Comparison of ENCODE assay signal across 1 cellular context in the genomic region with DNA sequence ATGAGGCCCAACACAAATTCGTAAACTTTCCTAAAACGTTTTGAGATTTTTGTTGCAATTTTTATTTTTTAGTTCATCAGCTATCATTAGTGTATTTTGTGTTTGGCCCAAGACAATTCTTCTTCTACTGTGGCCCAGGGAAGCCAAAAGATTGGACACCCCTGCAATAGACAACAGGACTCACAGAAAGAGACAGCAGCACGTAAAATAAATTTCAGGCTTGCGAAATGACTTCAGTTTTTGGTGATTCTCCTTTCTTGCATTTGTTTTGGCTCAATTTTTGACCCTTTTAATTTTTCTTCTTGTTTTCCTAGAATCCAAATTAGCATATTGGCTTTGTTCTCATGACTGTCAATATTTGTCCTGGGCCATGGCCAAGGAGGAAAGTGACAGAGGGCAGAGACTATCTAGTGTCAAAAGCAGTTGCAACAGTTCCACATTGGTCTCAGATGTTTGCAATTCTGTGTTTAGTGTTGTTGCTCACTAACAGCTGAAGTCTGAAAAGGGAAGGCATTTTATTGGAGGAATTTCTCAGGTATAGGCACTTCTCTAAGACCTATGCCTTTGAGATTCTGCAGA.
TF ChIP-seq lines count a peak whose summit lies in the region.

No MANE protein-coding gene starts in this region.

TF ChIP-seq in HepG2, 621 proteins besides CTCF, POLR2A, EP300 and RAD21 (continued from another document and continues in another):
- TF ChIP-seq, protein P1, sequence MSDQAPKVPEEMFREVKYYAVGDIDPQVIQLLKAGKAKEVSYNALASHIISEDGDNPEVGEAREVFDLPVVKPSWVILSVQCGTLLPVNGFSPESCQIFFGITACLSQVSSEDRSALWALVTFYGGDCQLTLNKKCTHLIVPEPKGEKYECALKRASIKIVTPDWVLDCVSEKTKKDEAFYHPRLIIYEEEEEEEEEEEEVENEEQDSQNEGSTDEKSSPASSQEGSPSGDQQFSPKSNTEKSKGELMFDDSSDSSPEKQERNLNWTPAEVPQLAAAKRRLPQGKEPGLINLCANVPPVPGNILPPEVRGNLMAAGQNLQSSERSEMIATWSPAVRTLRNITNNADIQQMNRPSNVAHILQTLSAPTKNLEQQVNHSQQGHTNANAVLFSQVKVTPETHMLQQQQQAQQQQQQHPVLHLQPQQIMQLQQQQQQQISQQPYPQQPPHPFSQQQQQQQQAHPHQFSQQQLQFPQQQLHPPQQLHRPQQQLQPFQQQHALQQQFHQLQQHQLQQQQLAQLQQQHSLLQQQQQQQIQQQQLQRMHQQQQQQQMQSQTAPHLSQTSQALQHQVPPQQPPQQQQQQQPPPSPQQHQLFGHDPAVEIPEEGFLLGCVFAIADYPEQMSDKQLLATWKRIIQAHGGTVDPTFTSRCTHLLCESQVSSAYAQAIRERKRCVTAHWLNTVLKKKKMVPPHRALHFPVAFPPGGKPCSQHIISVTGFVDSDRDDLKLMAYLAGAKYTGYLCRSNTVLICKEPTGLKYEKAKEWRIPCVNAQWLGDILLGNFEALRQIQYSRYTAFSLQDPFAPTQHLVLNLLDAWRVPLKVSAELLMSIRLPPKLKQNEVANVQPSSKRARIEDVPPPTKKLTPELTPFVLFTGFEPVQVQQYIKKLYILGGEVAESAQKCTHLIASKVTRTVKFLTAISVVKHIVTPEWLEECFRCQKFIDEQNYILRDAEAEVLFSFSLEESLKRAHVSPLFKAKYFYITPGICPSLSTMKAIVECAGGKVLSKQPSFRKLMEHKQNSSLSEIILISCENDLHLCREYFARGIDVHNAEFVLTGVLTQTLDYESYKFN (CRISPR knock-in tag; conservative IDR thresholded peaks at IDR 0.05): peak; percentile 63
- TF ChIP-seq, protein P2, sequence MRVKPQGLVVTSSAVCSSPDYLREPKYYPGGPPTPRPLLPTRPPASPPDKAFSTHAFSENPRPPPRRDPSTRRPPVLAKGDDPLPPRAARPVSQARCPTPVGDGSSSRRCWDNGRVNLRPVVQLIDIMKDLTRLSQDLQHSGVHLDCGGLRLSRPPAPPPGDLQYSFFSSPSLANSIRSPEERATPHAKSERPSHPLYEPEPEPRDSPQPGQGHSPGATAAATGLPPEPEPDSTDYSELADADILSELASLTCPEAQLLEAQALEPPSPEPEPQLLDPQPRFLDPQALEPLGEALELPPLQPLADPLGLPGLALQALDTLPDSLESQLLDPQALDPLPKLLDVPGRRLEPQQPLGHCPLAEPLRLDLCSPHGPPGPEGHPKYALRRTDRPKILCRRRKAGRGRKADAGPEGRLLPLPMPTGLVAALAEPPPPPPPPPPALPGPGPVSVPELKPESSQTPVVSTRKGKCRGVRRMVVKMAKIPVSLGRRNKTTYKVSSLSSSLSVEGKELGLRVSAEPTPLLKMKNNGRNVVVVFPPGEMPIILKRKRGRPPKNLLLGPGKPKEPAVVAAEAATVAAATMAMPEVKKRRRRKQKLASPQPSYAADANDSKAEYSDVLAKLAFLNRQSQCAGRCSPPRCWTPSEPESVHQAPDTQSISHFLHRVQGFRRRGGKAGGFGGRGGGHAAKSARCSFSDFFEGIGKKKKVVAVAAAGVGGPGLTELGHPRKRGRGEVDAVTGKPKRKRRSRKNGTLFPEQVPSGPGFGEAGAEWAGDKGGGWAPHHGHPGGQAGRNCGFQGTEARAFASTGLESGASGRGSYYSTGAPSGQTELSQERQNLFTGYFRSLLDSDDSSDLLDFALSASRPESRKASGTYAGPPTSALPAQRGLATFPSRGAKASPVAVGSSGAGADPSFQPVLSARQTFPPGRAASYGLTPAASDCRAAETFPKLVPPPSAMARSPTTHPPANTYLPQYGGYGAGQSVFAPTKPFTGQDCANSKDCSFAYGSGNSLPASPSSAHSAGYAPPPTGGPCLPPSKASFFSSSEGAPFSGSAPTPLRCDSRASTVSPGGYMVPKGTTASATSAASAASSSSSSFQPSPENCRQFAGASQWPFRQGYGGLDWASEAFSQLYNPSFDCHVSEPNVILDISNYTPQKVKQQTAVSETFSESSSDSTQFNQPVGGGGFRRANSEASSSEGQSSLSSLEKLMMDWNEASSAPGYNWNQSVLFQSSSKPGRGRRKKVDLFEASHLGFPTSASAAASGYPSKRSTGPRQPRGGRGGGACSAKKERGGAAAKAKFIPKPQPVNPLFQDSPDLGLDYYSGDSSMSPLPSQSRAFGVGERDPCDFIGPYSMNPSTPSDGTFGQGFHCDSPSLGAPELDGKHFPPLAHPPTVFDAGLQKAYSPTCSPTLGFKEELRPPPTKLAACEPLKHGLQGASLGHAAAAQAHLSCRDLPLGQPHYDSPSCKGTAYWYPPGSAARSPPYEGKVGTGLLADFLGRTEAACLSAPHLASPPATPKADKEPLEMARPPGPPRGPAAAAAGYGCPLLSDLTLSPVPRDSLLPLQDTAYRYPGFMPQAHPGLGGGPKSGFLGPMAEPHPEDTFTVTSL (CRISPR knock-in tag; IDR thresholded peaks at IDR 0.05; ENCODE audit: borderline replicate concordance): peak; percentile 48; the same call in 1 of the 2 replicates
- TF ChIP-seq MAF1 (CRISPR knock-in tag; IDR thresholded peaks at IDR 0.05; ENCODE audit: borderline replicate concordance) (no peak), ZNF569 (CRISPR knock-in tag; IDR thresholded peaks at IDR 0.05; ENCODE audit: borderline replicate concordance) (no peak), U2AF1 (optimal IDR thresholded peaks at IDR 0.05; ENCODE audit: low read depth, low read length) (no peak), ZSCAN22 (CRISPR knock-in tag; IDR thresholded peaks at IDR 0.05) (no peak), RXRB (CRISPR knock-in tag; IDR thresholded peaks at IDR 0.05; ENCODE audit: borderline replicate concordance) (0 out of 2 replicates have a peak, but pooled peaks have one; percentile 28), SP5 (CRISPR knock-in tag; IDR thresholded peaks at IDR 0.05; ENCODE audit: borderline replicate concordance, low read depth) (no peak), NR2F2 (IDR thresholded peaks at IDR 0.05; ENCODE audit: borderline replicate concordance, low read depth) (peak; percentile 72), ZFX (CRISPR knock-in tag; IDR thresholded peaks at IDR 0.05; ENCODE audit: low read depth) (no peak), ZNF644 (CRISPR knock-in tag; IDR thresholded peaks at IDR 0.05; ENCODE audit: low read depth) (no peak), ZNF674 (CRISPR knock-in tag; IDR thresholded peaks at IDR 0.05; ENCODE audit: low read depth) (no peak), LCORL (IDR thresholded peaks at IDR 0.05) (no peak), LCORL (CRISPR knock-in tag; IDR thresholded peaks at IDR 0.05) (peak; percentile 52), GZF1 (CRISPR knock-in tag; IDR thresholded peaks at IDR 0.05) (no peak), U2AF2 (IDR thresholded peaks at IDR 0.05; ENCODE audit: low read depth, low read length) (no peak), RORA (CRISPR knock-in tag; IDR thresholded peaks at IDR 0.05) (no peak), NFRKB (IDR thresholded peaks at IDR 0.05) (no peak), ZNF274 (CRISPR knock-in tag; IDR thresholded peaks at IDR 0.05) (no peak), ZNF124 (CRISPR knock-in tag; IDR thresholded peaks at IDR 0.05) (no peak), ZNF468 (CRISPR knock-in tag; IDR thresholded peaks at IDR 0.05) (no peak), CREM (IDR thresholded peaks at IDR 0.05) (no peak), CREM (CRISPR knock-in tag; IDR thresholded peaks at IDR 0.05) (no peak), EEA1 (CRISPR knock-in tag; IDR thresholded peaks at IDR 0.05; ENCODE audit: borderline replicate concordance) (no peak), JUND (CRISPR knock-in tag; IDR thresholded peaks at IDR 0.05) (no peak), ZNF17 (CRISPR knock-in tag; IDR thresholded peaks at IDR 0.05) (no peak), CHCHD3 (CRISPR knock-in tag; IDR thresholded peaks at IDR 0.05) (no peak), IRX3 (CRISPR knock-in tag; IDR thresholded peaks at IDR 0.05; ENCODE audit: borderline replicate concordance, low read depth) (no peak), IRF2 (CRISPR knock-in tag; IDR thresholded peaks at IDR 0.05) (no peak), ZSCAN12 (CRISPR knock-in tag; IDR thresholded peaks at IDR 0.05) (no peak), FOXK1 (CRISPR knock-in tag; IDR thresholded peaks at IDR 0.05; ENCODE audit: borderline replicate concordance, low read depth) (peak; percentile 50; the same call in 1 of the 2 replicates), JDP2 (CRISPR knock-in tag; IDR thresholded peaks at IDR 0.05; ENCODE audit: borderline replicate concordance) (no peak), KLF11 (CRISPR knock-in tag; IDR thresholded peaks at IDR 0.05) (no peak), BCL6 (CRISPR knock-in tag; IDR thresholded peaks at IDR 0.05) (peak; percentile 83), SAP130 (CRISPR knock-in tag; IDR thresholded peaks at IDR 0.05; ENCODE audit: low read depth) (no peak), ZNF33B (CRISPR knock-in tag; IDR thresholded peaks at IDR 0.05) (no peak), FOXP1 (IDR thresholded peaks at IDR 0.05) (no peak), FOXP1 (CRISPR knock-in tag; IDR thresholded peaks at IDR 0.05) (peak; percentile 84), BRCA1 (CRISPR knock-in tag; IDR thresholded peaks at IDR 0.05) (no peak), SKI (IDR thresholded peaks at IDR 0.05; ENCODE audit: partially characterized antibody) (no peak), TBP (CRISPR knock-in tag; IDR thresholded peaks at IDR 0.05) (no peak)
- TF ChIP-seq, protein P3, sequence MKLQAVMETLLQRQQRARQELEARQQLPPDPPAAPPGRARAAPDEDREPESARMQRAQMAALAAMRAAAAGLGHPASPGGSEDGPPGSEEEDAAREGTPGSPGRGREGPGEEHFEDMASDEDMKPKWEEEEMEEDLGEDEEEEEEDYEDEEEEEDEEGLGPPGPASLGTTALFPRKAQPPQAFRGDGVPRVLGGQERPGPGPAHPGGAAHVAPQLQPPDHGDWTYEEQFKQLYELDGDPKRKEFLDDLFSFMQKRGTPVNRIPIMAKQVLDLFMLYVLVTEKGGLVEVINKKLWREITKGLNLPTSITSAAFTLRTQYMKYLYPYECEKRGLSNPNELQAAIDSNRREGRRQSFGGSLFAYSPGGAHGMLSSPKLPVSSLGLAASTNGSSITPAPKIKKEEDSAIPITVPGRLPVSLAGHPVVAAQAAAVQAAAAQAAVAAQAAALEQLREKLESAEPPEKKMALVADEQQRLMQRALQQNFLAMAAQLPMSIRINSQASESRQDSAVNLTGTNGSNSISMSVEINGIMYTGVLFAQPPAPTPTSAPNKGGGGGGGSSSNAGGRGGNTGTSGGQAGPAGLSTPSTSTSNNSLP (IDR thresholded peaks at IDR 0.05; ENCODE audit: low read depth, low read length): no peak
- TF ChIP-seq, protein P4, sequence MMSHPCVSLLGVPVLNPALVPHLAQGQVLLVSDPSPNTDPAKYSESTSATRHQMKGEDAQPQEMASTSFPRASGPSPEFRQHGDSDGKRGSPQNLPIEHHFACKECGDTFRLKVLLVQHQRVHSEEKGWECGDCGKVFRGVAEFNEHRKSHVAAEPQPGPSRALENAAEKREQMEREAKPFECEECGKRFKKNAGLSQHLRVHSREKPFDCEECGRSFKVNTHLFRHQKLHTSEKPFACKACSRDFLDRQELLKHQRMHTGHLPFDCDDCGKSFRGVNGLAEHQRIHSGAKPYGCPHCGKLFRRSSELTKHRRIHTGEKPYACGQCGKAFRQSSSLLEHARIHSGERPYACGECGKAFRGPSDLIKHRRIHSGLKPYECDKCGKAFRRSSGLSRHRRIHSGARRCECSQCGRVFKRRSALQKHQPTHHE (CRISPR knock-in tag; IDR thresholded peaks at IDR 0.05; ENCODE audit: borderline replicate concordance): no peak
- TF ChIP-seq, protein P5, sequence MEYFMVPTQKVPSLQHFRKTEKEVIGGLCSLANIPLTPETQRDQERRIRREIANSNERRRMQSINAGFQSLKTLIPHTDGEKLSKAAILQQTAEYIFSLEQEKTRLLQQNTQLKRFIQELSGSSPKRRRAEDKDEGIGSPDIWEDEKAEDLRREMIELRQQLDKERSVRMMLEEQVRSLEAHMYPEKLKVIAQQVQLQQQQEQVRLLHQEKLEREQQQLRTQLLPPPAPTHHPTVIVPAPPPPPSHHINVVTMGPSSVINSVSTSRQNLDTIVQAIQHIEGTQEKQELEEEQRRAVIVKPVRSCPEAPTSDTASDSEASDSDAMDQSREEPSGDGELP (IDR thresholded peaks at IDR 0.05; ENCODE audit: borderline replicate concordance, low read depth): peak; percentile 67; the same call in 1 of the 2 replicates
- TF ChIP-seq, protein P6, sequence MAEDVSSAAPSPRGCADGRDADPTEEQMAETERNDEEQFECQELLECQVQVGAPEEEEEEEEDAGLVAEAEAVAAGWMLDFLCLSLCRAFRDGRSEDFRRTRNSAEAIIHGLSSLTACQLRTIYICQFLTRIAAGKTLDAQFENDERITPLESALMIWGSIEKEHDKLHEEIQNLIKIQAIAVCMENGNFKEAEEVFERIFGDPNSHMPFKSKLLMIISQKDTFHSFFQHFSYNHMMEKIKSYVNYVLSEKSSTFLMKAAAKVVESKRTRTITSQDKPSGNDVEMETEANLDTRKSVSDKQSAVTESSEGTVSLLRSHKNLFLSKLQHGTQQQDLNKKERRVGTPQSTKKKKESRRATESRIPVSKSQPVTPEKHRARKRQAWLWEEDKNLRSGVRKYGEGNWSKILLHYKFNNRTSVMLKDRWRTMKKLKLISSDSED (CRISPR knock-in tag; IDR thresholded peaks at IDR 0.05): no peak
- TF ChIP-seq, protein P7, sequence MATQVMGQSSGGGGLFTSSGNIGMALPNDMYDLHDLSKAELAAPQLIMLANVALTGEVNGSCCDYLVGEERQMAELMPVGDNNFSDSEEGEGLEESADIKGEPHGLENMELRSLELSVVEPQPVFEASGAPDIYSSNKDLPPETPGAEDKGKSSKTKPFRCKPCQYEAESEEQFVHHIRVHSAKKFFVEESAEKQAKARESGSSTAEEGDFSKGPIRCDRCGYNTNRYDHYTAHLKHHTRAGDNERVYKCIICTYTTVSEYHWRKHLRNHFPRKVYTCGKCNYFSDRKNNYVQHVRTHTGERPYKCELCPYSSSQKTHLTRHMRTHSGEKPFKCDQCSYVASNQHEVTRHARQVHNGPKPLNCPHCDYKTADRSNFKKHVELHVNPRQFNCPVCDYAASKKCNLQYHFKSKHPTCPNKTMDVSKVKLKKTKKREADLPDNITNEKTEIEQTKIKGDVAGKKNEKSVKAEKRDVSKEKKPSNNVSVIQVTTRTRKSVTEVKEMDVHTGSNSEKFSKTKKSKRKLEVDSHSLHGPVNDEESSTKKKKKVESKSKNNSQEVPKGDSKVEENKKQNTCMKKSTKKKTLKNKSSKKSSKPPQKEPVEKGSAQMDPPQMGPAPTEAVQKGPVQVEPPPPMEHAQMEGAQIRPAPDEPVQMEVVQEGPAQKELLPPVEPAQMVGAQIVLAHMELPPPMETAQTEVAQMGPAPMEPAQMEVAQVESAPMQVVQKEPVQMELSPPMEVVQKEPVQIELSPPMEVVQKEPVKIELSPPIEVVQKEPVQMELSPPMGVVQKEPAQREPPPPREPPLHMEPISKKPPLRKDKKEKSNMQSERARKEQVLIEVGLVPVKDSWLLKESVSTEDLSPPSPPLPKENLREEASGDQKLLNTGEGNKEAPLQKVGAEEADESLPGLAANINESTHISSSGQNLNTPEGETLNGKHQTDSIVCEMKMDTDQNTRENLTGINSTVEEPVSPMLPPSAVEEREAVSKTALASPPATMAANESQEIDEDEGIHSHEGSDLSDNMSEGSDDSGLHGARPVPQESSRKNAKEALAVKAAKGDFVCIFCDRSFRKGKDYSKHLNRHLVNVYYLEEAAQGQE (IDR thresholded peaks at IDR 0.05; ENCODE audit: borderline replicate concordance in 1 of 2, low read depth in 1 of 2, low read length in 2 of 2): no peak
